Comparison of ENCODE assay signal across 1 cellular context in genomic region chr16:69721441-69721957, GRCh38.
TF ChIP-seq lines count a peak whose summit lies in the region.

No MANE protein-coding gene starts in this region.

TF ChIP-seq in K562, 482 proteins besides CTCF, POLR2A, EP300 and RAD21 (continued from another document):
- no peak for TF ChIP-seq ZMIZ1 (IDR thresholded peaks at IDR 0.05; ENCODE audit: low read depth in 2 of 2, low read length in 2 of 2)
- no peak for TF ChIP-seq MYBL2 (IDR thresholded peaks at IDR 0.05; ENCODE audit: low read depth)
- TF ChIP-seq MYBL2 (CRISPR knock-in tag; IDR thresholded peaks at IDR 0.05; ENCODE audit: borderline replicate concordance): no peak
- no peak for TF ChIP-seq CCAR2 (IDR thresholded peaks at IDR 0.05; ENCODE audit: low read depth, low read length)
- TF ChIP-seq, protein P1, sequence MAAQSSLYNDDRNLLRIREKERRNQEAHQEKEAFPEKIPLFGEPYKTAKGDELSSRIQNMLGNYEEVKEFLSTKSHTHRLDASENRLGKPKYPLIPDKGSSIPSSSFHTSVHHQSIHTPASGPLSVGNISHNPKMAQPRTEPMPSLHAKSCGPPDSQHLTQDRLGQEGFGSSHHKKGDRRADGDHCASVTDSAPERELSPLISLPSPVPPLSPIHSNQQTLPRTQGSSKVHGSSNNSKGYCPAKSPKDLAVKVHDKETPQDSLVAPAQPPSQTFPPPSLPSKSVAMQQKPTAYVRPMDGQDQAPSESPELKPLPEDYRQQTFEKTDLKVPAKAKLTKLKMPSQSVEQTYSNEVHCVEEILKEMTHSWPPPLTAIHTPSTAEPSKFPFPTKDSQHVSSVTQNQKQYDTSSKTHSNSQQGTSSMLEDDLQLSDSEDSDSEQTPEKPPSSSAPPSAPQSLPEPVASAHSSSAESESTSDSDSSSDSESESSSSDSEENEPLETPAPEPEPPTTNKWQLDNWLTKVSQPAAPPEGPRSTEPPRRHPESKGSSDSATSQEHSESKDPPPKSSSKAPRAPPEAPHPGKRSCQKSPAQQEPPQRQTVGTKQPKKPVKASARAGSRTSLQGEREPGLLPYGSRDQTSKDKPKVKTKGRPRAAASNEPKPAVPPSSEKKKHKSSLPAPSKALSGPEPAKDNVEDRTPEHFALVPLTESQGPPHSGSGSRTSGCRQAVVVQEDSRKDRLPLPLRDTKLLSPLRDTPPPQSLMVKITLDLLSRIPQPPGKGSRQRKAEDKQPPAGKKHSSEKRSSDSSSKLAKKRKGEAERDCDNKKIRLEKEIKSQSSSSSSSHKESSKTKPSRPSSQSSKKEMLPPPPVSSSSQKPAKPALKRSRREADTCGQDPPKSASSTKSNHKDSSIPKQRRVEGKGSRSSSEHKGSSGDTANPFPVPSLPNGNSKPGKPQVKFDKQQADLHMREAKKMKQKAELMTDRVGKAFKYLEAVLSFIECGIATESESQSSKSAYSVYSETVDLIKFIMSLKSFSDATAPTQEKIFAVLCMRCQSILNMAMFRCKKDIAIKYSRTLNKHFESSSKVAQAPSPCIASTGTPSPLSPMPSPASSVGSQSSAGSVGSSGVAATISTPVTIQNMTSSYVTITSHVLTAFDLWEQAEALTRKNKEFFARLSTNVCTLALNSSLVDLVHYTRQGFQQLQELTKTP (IDR thresholded peaks at IDR 0.05; ENCODE audit: low read depth in 1 of 2, partially characterized antibody in 2 of 2): no peak
